ENCODE assay signal across 23 cellular contexts in genomic region chr7:11170863-11171568, GRCh38.
DNase-seq lines count a peak whose midpoint lies in the region; ATAC-seq and TF ChIP-seq lines count a peak whose summit lies in the region.
"Had no signal": no experiment of that assay in that cellular context is flagged by ENCODE, and none has a peak within 500 bp of the region (broad histone marks: within the 10 kb centered on the region; RNA-seq: fewer than 3 reads in every experiment).

No MANE protein-coding gene starts in this region.

- H3K4me3 Mint-ChIP-seq in activated CD4-positive, alpha-beta T cell treated with anti-CD3 and anti-CD28 coated beads for 36 hours = no peak overlapping the region
- H3K4me3 Mint-ChIP-seq: activated CD4-positive, alpha-beta T cell treated with anti-CD3 and anti-CD28 coated beads, Interleukin-2, amount 10 ng/mL, durations not matched to agents 7 days and 5 days; activated naive CD4-positive, alpha-beta T cell treated with anti-CD3 and anti-CD28 coated beads for 36 hours; CD4-positive, CD25-positive, alpha-beta regulatory T cell; dendritic cell treated with granulocyte-macrophage colony-stimulating factor and Interleukin-4, amounts not matched to agents 40 ng/mL and 50 ng/mL, for 4 days; H9 had no signal

- DNase-seq in activated CD4-positive, alpha-beta T cell treated with anti-CD3 and anti-CD28 coated beads for 36 hours = no peak
- DNase-seq in activated CD4-positive, alpha-beta T cell treated with anti-CD3 and anti-CD28 coated beads for 48 hours = no peak
- peak; percentile 65 for DNase-seq in MV-4-11 (lab: John Stamatoyannopoulos, UW)
- DNase-seq in putamen (ENCODE audit: low spot score) = peak; percentile 22
- DNase-seq in breast epithelium (ENCODE audit: low spot score in 2 of 2) = no peak
- no peak for DNase-seq in NCI-H526 treated with DMSO at 0.1 percent for 48 hours (lab: John Stamatoyannopoulos, UW)
- DNase-seq in COR-L47 (lab: John Stamatoyannopoulos, UW) = no peak
- DNase-seq: activated CD4-positive, alpha-beta T cell treated with anti-CD3 and anti-CD28 coated beads, Interleukin-2, amount 10 ng/mL, durations not matched to agents 7 days and 5 days; activated naive CD4-positive, alpha-beta T cell treated with anti-CD3 and anti-CD28 coated beads for 36 hours; body of pancreas; CD4-positive, CD25-positive, alpha-beta regulatory T cell; gastrocnemius medialis; H9; KBM-7; mucosa of descending colon; Peyer's patch; stimulated activated naive CD4-positive, alpha-beta T cell; T-helper 9 cell; transverse colon had no signal

- intact Hi-C loops in activated CD4-positive, alpha-beta T cell treated with anti-CD3 and anti-CD28 coated beads for 36 hours (cut with DNase I, micrococcal nuclease) = no loop called here
- intact Hi-C loops in breast epithelium (cut with DNase I; ENCODE audit: low total_unique reads) = no loop called here

- CTCF ChIA-PET in activated CD4-positive, alpha-beta T cell treated with anti-CD3 and anti-CD28 coated beads for 36 hours (lab: Charles Lee) = no interaction called here

- peak; percentile 64 for ATAC-seq in activated CD4-positive, alpha-beta T cell treated with anti-CD3 and anti-CD28 coated beads for 36 hours
- ATAC-seq: A549, body of pancreas, gastrocnemius medialis, mucosa of descending colon had no signal

- peaks cover 2% of the 10 kb centered on the region for H3K36me3 Mint-ChIP-seq in activated CD4-positive, alpha-beta T cell treated with anti-CD3 and anti-CD28 coated beads for 36 hours (ENCODE audit: low read depth)
- H3K36me3 Mint-ChIP-seq: CD4-positive, CD25-positive, alpha-beta regulatory T cell had no signal

- H3K4me1 ChIP-seq in breast epithelium = no peaks in the 10 kb centered on the region
- H3K4me1 ChIP-seq: A549, Peyer's patch, transverse colon had no signal

- H3K4me1 Mint-ChIP-seq in activated CD4-positive, alpha-beta T cell treated with anti-CD3 and anti-CD28 coated beads for 36 hours = peaks cover 14% of the 10 kb centered on the region
- H3K4me1 Mint-ChIP-seq: activated CD4-positive, alpha-beta T cell treated with anti-CD3 and anti-CD28 coated beads, Interleukin-2, amount 10 ng/mL, durations not matched to agents 7 days and 5 days; CD4-positive, CD25-positive, alpha-beta regulatory T cell; H9 had no signal

- no peaks in the 10 kb centered on the region for H3K9me3 Mint-ChIP-seq in activated CD4-positive, alpha-beta T cell treated with anti-CD3 and anti-CD28 coated beads for 36 hours (ENCODE audit: low read depth)
- H3K9me3 Mint-ChIP-seq: activated CD4-positive, alpha-beta T cell treated with anti-CD3 and anti-CD28 coated beads, Interleukin-2, amount 10 ng/mL, durations not matched to agents 7 days and 5 days; activated naive CD4-positive, alpha-beta T cell treated with anti-CD3 and anti-CD28 coated beads for 36 hours; CD4-positive, CD25-positive, alpha-beta regulatory T cell; dendritic cell treated with granulocyte-macrophage colony-stimulating factor and Interleukin-4, amounts not matched to agents 40 ng/mL and 50 ng/mL, for 4 days; H9 had no signal

- POLR2A ChIA-PET in activated CD4-positive, alpha-beta T cell treated with anti-CD3 and anti-CD28 coated beads for 36 hours (lab: Charles Lee) = interaction anchor here (0.6 kb wide), 1 partner anchor 16 kb away, joined by 5 read pairs; no protein-coding TSS in a partner anchor

- H3K27me3 ChIP-seq in breast epithelium = no peaks in the 10 kb centered on the region
- H3K27me3 ChIP-seq: body of pancreas, gastrocnemius medialis, Peyer's patch, transverse colon had no signal

- no peak overlapping the region for H3K4me3 ChIP-seq in breast epithelium
- H3K4me3 ChIP-seq: A549, body of pancreas, gastrocnemius medialis, mucosa of descending colon, Peyer's patch, transverse colon had no signal

- TF ChIP-seq CTCF in breast epithelium (IDR thresholded peaks at IDR 0.05) = no peak

- no peaks in the 10 kb centered on the region for H3K27me3 Mint-ChIP-seq in activated CD4-positive, alpha-beta T cell treated with anti-CD3 and anti-CD28 coated beads for 36 hours
- H3K27me3 Mint-ChIP-seq: activated CD4-positive, alpha-beta T cell treated with anti-CD3 and anti-CD28 coated beads, Interleukin-2, amount 10 ng/mL, durations not matched to agents 7 days and 5 days; CD4-positive, CD25-positive, alpha-beta regulatory T cell; dendritic cell treated with granulocyte-macrophage colony-stimulating factor and Interleukin-4, amounts not matched to agents 40 ng/mL and 50 ng/mL, for 4 days had no signal

- no peak for TF ChIP-seq POLR2A in breast epithelium (IDR thresholded peaks at IDR 0.05)

- H3K27ac ChIP-seq in angular gyrus (ENCODE audit: low read depth, low read length) (peak overlapping the region; percentile 55), breast epithelium (no peak overlapping the region)
- H3K27ac ChIP-seq: A549, body of pancreas, epithelial cell of prostate, gastrocnemius medialis, Peyer's patch, transverse colon had no signal

- H3K9me3 ChIP-seq in breast epithelium = no peaks in the 10 kb centered on the region
- H3K9me3 ChIP-seq: A549, body of pancreas, gastrocnemius medialis, mucosa of descending colon, Peyer's patch, transverse colon had no signal

- H3K36me3 ChIP-seq in breast epithelium = no peaks in the 10 kb centered on the region
- H3K36me3 ChIP-seq: gastrocnemius medialis, Peyer's patch, transverse colon had no signal

- peak overlapping the region; percentile 58 for H3K27ac Mint-ChIP-seq in activated CD4-positive, alpha-beta T cell treated with anti-CD3 and anti-CD28 coated beads for 36 hours
- H3K27ac Mint-ChIP-seq: activated CD4-positive, alpha-beta T cell treated with anti-CD3 and anti-CD28 coated beads, Interleukin-2, amount 10 ng/mL, durations not matched to agents 7 days and 5 days; activated naive CD4-positive, alpha-beta T cell treated with anti-CD3 and anti-CD28 coated beads for 36 hours; CD4-positive, CD25-positive, alpha-beta regulatory T cell; dendritic cell treated with granulocyte-macrophage colony-stimulating factor and Interleukin-4, amounts not matched to agents 40 ng/mL and 50 ng/mL, for 4 days had no signal

Comparison
In these comparisons a context has a peak if more than half of its experiments do, and no peak if none do; other contexts are left out.
1. DNase-seq: peak in MV-4-11 (single experiment) and putamen (single experiment); none in activated CD4-positive, alpha-beta T cell treated with anti-CD3 and anti-CD28 coated beads for 36 hours (single experiment), activated CD4-positive, alpha-beta T cell treated with anti-CD3 and anti-CD28 coated beads for 48 hours (single experiment), breast epithelium (0 of 2), NCI-H526 treated with DMSO at 0.1 percent for 48 hours (single experiment) and COR-L47 (single experiment).